19 cellular contexts compared by ENCODE assay signal in genomic region chr17:73098919-73099318, GRCh38.
"Had no signal": no experiment of that assay in that cellular context is flagged by ENCODE, and none has a peak within 500 bp of the region (broad histone marks: within the 10 kb centered on the region; RNA-seq: fewer than 3 reads in every experiment).

No MANE protein-coding gene starts in this region.

- H3K27me3 ChIP-seq: hepatocyte, sigmoid colon, stomach had no signal

- H2AFZ ChIP-seq: hepatocyte, parathyroid adenoma had no signal

- H3K36me3 ChIP-seq: left ventricle myocardium inferior, lower lobe of right lung, sigmoid colon, stomach, thoracic aorta had no signal

- H3K27ac Mint-ChIP-seq: dendritic cell treated with granulocyte-macrophage colony-stimulating factor and Interleukin-4, amounts not matched to agents 40 ng/mL and 50 ng/mL, for 4 days; effector memory CD8-positive, alpha-beta T cell; memory B cell; mesothelial cell of epicardium; natural killer cell had no signal

- H3K9me3 ChIP-seq: lower lobe of right lung, sigmoid colon, stomach, thoracic aorta had no signal

- H3K4me1 ChIP-seq: foreskin keratinocyte, left ventricle myocardium inferior, lower lobe of right lung, parathyroid adenoma, sigmoid colon, stomach had no signal

- ATAC-seq: effector memory CD8-positive, alpha-beta T cell; left cardiac atrium had no signal

- H3K4me3 Mint-ChIP-seq: effector memory CD8-positive, alpha-beta T cell; memory B cell; mesothelial cell of epicardium; natural killer cell had no signal

- H3K9me3 Mint-ChIP-seq: dendritic cell treated with granulocyte-macrophage colony-stimulating factor and Interleukin-4, amounts not matched to agents 40 ng/mL and 50 ng/mL, for 4 days; effector memory CD8-positive, alpha-beta T cell; memory B cell; mesothelial cell of epicardium; natural killer cell had no signal

- H3K4me1 Mint-ChIP-seq: memory B cell, mesothelial cell of epicardium had no signal

- H3K4me3 ChIP-seq: hepatocyte, left ventricle myocardium inferior, lower lobe of right lung, sigmoid colon, skin epidermis, stomach, thoracic aorta had no signal

- H3K27ac ChIP-seq: foreskin keratinocyte, hepatocyte, left ventricle myocardium inferior, lower lobe of right lung, parathyroid adenoma, sigmoid colon, skin epidermis, stomach had no signal

- H3K36me3 Mint-ChIP-seq: memory B cell, mesothelial cell of epicardium, natural killer cell had no signal

- DNase-seq: effector memory CD8-positive, alpha-beta T cell; kidney; left cardiac atrium; left ventricle myocardium inferior; lower lobe of right lung; natural killer cell; sigmoid colon; stimulated activated CD4-positive, alpha-beta T cell treated with anti-CD3 and anti-CD28 coated beads, Interleukin-2, amount 100 ng/mL, for 24 hours; stimulated activated CD4-positive, alpha-beta T cell treated with anti-CD3 and anti-CD28 coated beads, Interleukin-4, amount 100 ng/mL, for 4 hours; stimulated activated naive CD4-positive, alpha-beta T cell; stomach had no signal

- H3K9ac ChIP-seq: parathyroid adenoma had no signal

- H3K79me2 ChIP-seq: hepatocyte, parathyroid adenoma had no signal

- H3K4me2 ChIP-seq: hepatocyte had no signal
